8 cellular contexts compared by ENCODE assay signal in genomic region chr9:94374176-94375056, GRCh38. TPM values are rescaled to one million over a fixed set of nuclear protein-coding genes. Genes with fewer than 3 reads are reported as not detected.
DNase-seq lines count a peak whose midpoint lies in the region; ATAC-seq and TF ChIP-seq lines count a peak whose summit lies in the region.
"Not testable (repeated sequence)": the region's sequence is repeated elsewhere in the genome, so short reads cannot be mapped to it uniquely, and the experiment has no call there.

No MANE protein-coding gene starts in this region.

- in situ Hi-C loops in GM13977 (cut with MboI; ENCODE audit: low pct_unique_long_range_greater_than_20kb, low sequenced_read_pairs, unreplicated experiment), result not testable (repeated sequence)

- H3K27me3 Mint-ChIP-seq in activated naive CD8-positive, alpha-beta T cell treated with anti-CD3 and anti-CD28 coated beads, Interleukin-2, amount 50 U/mL, for 24 hours; type B pancreatic cell: not testable (repeated sequence)

- peaks cover 12% of the 10 kb centered on the region for H3K4me1 Mint-ChIP-seq in activated naive CD8-positive, alpha-beta T cell treated with anti-CD3 and anti-CD28 coated beads, Interleukin-2, amount 50 U/mL, for 24 hours
- H3K4me1 Mint-ChIP-seq in type B pancreatic cell (ENCODE audit: unreplicated experiment), result not testable (repeated sequence)

- DNase-seq in GM13977 (ENCODE audit: low spot score) (peak; percentile 91), NCI-H1436 (lab: John Stamatoyannopoulos, UW) (peak; percentile 93), SW 1271 (lab: John Stamatoyannopoulos, UW) (peak; percentile 91 to 96), cardiac septum (ENCODE audit: low spot score) (peak; percentile 96), pons (ENCODE audit: low spot score) (peak; percentile 86), type B pancreatic cell (ENCODE audit: extremely low spot score, unreplicated experiment) (peak; percentile 89)
- DNase-seq in activated naive CD8-positive, alpha-beta T cell treated with anti-CD3 and anti-CD28 coated beads, Interleukin-2, amount 50 U/mL, for 24 hours, result peak; percentile 89

- not testable (repeated sequence) for H3K9me3 Mint-ChIP-seq in activated naive CD8-positive, alpha-beta T cell treated with anti-CD3 and anti-CD28 coated beads, Interleukin-2, amount 50 U/mL, for 24 hours; type B pancreatic cell

- TF ChIP-seq CTCF in GM13977 (IDR thresholded peaks at IDR 0.05; ENCODE audit: extremely low read depth, insufficient read depth, missing control alignments); type B pancreatic cell (conservative IDR thresholded peaks at IDR 0.05): not testable (repeated sequence)

- H3K36me3 Mint-ChIP-seq in activated naive CD8-positive, alpha-beta T cell treated with anti-CD3 and anti-CD28 coated beads, Interleukin-2, amount 50 U/mL, for 24 hours (ENCODE audit: low read depth); type B pancreatic cell: not testable (repeated sequence)

- peak overlapping the region; percentile 87 for H3K4me3 Mint-ChIP-seq in activated naive CD8-positive, alpha-beta T cell treated with anti-CD3 and anti-CD28 coated beads, Interleukin-2, amount 50 U/mL, for 24 hours
- peak overlapping the region; percentile 92 for H3K4me3 Mint-ChIP-seq in type B pancreatic cell

- ATAC-seq in HG02852 (IDR thresholded peaks at IDR 0.05; ENCODE audit: unreplicated experiment), result peak; percentile 92
- ATAC-seq in activated naive CD8-positive, alpha-beta T cell treated with anti-CD3 and anti-CD28 coated beads, Interleukin-2, amount 50 U/mL, for 24 hours, result peak; percentile 93

- H3K27ac Mint-ChIP-seq in activated naive CD8-positive, alpha-beta T cell treated with anti-CD3 and anti-CD28 coated beads, Interleukin-2, amount 50 U/mL, for 24 hours, result peak overlapping the region; percentile 89
- peak overlapping the region; percentile 94 for H3K27ac Mint-ChIP-seq in type B pancreatic cell

- intact Hi-C loops in cardiac septum (cut with DNase I), result not testable (repeated sequence)

RNA-seq across cellular contexts. Expression of gene NUTM2F, which starts 46.0 kb away (rescaled TPM):
- total RNA-seq in cardiac septum, result not detected
- not detected in 2 replicates for total RNA-seq in type B pancreatic cell (ENCODE audit: low replicate concordance)

Comparison
In these comparisons a context has a peak if more than half of its experiments do, and no peak if none do; other contexts are left out.
1. Peak in every context shown above with its lines: DNase-seq and ATAC-seq.